In the genomic region with DNA sequence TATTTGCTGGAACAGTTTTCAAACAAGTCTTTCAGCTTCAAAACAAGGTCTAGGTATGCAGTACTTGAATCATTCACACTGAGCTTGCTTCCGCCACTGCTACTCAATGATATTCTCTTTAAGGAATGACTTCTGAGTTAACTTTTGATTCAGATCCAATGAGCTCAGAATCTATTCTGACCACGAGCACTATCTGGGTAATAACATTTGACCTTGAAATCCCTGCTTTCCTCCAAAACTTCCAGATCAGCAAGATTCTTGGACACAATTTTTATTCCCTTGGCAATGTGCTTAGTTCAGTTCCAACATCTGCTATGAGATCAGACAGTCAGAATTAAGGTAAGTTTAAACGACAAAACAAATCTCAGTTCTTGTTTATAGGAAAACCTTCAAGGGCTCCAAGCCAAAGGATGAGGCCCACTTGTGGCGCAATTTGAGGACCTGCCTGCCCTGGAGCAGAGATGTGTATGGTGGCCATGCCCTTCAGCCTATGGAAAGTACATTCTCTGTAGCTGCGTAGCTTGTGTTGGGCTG, we compare ENCODE assay signal across 9 cellular contexts.
DNase-seq lines count a peak whose midpoint lies in the region; ATAC-seq and TF ChIP-seq lines count a peak whose summit lies in the region.
"Had no signal": no experiment of that assay in that cellular context is flagged by ENCODE, and none has a peak within 500 bp of the region (broad histone marks: within the 10 kb centered on the region; RNA-seq: fewer than 3 reads in every experiment).

No MANE protein-coding gene starts in this region.

- H3K4me1 ChIP-seq in lung (ENCODE audit: control insufficient read depth in 2 of 2, insufficient read depth in 2 of 2, low read length in 2 of 2) = peaks cover 29 to 30% of the 10 kb centered on the region in 2 donors
- H3K4me1 ChIP-seq in upper lobe of right lung = peaks cover 84% of the 10 kb centered on the region

- H3K4me3 Mint-ChIP-seq in brain = peak overlapping the region in 1 of 5 experiments; percentile 5

- TF ChIP-seq POLR2A in lower leg skin (IDR thresholded peaks at IDR 0.05) = no peak

- H3K9me3 Mint-ChIP-seq in brain = no peaks in the 10 kb centered on the region

- H3K4me1 Mint-ChIP-seq in brain = peaks cover 96% of the 10 kb centered on the region

- H3K4me3 ChIP-seq in lung (no peak overlapping the region), upper lobe of right lung (no peak overlapping the region), lower leg skin (ENCODE audit: low read depth, poor library complexity, severe bottlenecking) (no peak overlapping the region)

- 55 to 63% methylated on average over 5 of the region's 5 CpGs for WGBS in lung, 2 donors
- 30 to 32% methylated on average over 5 of the region's 5 CpGs for WGBS in lower leg skin, 2 donors

- DNase-seq in activated effector memory CD4-positive, alpha-beta T cell treated with anti-CD3 and anti-CD28 coated beads, Interleukin-2, amount 50 U/mL, for 16 hours = peak; percentile 68
- DNase-seq in activated effector memory CD4-positive, alpha-beta T cell treated with Interleukin-2 at 50 U/mL for 16 hours = no peak
- no peak for DNase-seq in lung (ENCODE audit: low spot score)
- no peak for DNase-seq in upper lobe of right lung
- no peak for DNase-seq in iPS-NIHi7 (ENCODE audit: extremely low spot score)
- DNase-seq in lower leg skin (ENCODE audit: low spot score in 2 of 2) = no peak
- no peak for DNase-seq in stimulated activated CD4-positive, alpha-beta T cell treated with anti-CD3 and anti-CD28 coated beads, Interleukin-2, amount 100 ng/mL, for 48 hours
- DNase-seq: posterior cingulate gyrus had no signal

- H3K27ac ChIP-seq in lung (ENCODE audit: low read depth in 1 of 2, low read length in 1 of 2) = peak overlapping the region; percentile 80 to 84
- H3K27ac ChIP-seq in upper lobe of right lung = peak overlapping the region; percentile 77

- H3K27me3 Mint-ChIP-seq in brain = peaks cover 3% of the 10 kb centered on the region

- no peak for ATAC-seq in lung (ENCODE audit: insufficient read depth, low FRiP score)
- peak; percentile 12 for ATAC-seq in upper lobe of right lung

- TF ChIP-seq CTCF in brain (conservative IDR thresholded peaks at IDR 0.05) (no peak), lung (IDR thresholded peaks at IDR 0.05; ENCODE audit: control extremely low read depth, extremely low read depth) (no peak), upper lobe of right lung (IDR thresholded peaks at IDR 0.05) (no peak), lower leg skin (IDR thresholded peaks at IDR 0.05) (no peak)

- intact Hi-C loops in upper lobe of right lung (cut with DNase I) (no loop called here), lower leg skin (cut with DNase I; ENCODE audit: low total_unique reads) (no loop called here)

- peaks cover 16% of the 10 kb centered on the region for H3K36me3 Mint-ChIP-seq in brain

- H3K9me3 ChIP-seq in lung (ENCODE audit: control insufficient read depth in 2 of 2, insufficient read depth in 1 of 2, low read length in 1 of 2) = no peaks in the 10 kb centered on the region
- H3K9me3 ChIP-seq in upper lobe of right lung = no peaks in the 10 kb centered on the region

- H3K36me3 ChIP-seq in lung (ENCODE audit: control insufficient read depth in 2 of 2, insufficient read depth in 2 of 2, low read length in 2 of 2) = no peaks in the 10 kb centered on the region
- no peaks in the 10 kb centered on the region for H3K36me3 ChIP-seq in upper lobe of right lung

- H3K27ac Mint-ChIP-seq in brain = peak overlapping the region in 3 of 5 experiments; percentile 70 to 96 (median 90)

- H3K27me3 ChIP-seq in lung (ENCODE audit: control insufficient read depth, insufficient read depth) (no peaks in the 10 kb centered on the region), upper lobe of right lung (no peaks in the 10 kb centered on the region)
